ENCODE assay signal across 3 cellular contexts in the genomic region with DNA sequence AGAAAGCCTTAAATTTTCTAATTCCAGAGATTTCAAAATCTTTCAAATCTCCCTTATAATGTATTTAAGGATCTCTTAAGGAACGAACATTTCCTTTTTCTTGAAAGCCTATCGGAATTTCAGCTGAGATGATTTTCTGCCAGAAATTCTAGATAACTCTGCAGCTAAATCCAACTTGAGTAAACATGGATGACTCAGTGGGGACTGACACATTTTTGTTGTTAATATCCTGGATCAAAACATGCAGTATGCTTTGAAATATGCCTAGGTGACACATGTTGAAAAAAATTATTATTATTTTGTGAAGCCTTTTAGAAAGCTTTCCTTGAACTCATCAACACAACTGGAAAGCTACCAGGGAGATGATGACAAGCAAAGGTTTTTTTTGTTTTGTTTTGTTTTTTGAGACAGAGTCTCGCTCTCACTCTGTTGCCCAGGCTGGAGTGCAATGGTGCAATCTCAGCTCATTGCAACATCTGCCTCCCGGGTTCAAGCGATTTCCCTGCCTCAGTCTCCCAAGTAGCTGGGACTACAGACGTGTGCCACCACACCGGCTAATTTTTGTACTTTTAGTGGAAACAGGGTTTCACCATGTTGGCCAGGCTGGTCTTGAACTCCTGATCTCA.
TF ChIP-seq lines count a peak whose summit lies in the region.

No MANE protein-coding gene starts in this region.

TF ChIP-seq in A549, 52 proteins besides CTCF, POLR2A, EP300 and RAD21:
- TF ChIP-seq FOSL2 (IDR thresholded peaks at IDR 0.05): peak; percentile 27; the same call in 1 of the 2 replicates
- TF ChIP-seq FOSL2 (CRISPR knock-in tag; IDR thresholded peaks at IDR 0.05): peak; percentile 69
- no peak for TF ChIP-seq KDM1A (IDR thresholded peaks at IDR 0.05; ENCODE audit: low read depth)
- no peak for TF ChIP-seq HEYL (CRISPR knock-in tag; IDR thresholded peaks at IDR 0.05)
- no peak for TF ChIP-seq HDAC2 (IDR thresholded peaks at IDR 0.05)
- TF ChIP-seq TFCP2L1 (CRISPR knock-in tag; IDR thresholded peaks at IDR 0.05): no peak
- TF ChIP-seq, protein P1, sequence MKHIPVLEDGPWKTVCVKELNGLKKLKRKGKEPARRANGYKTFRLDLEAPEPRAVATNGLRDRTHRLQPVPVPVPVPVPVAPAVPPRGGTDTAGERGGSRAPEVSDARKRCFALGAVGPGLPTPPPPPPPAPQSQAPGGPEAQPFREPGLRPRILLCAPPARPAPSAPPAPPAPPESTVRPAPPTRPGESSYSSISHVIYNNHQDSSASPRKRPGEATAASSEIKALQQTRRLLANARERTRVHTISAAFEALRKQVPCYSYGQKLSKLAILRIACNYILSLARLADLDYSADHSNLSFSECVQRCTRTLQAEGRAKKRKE (CRISPR knock-in tag; IDR thresholded peaks at IDR 0.05; ENCODE audit: low read depth): no peak
- no peak for TF ChIP-seq EHMT2 (IDR thresholded peaks at IDR 0.05; ENCODE audit: low read depth)
- TF ChIP-seq FOSB (CRISPR knock-in tag; IDR thresholded peaks at IDR 0.05): no peak

TF ChIP-seq in IMR-90, 13 proteins besides CTCF, POLR2A, EP300 and RAD21 (continued from another document):
- 0 out of 2 replicates have a peak, but pooled peaks have one; percentile 23 for TF ChIP-seq FOS (IDR thresholded peaks at IDR 0.05; ENCODE audit: low read depth, low read length)

TF ChIP-seq in HepG2, 621 proteins besides CTCF, POLR2A, EP300 and RAD21:
- TF ChIP-seq ZNF569 (CRISPR knock-in tag; IDR thresholded peaks at IDR 0.05; ENCODE audit: borderline replicate concordance) (no peak), FOXA3 (CRISPR knock-in tag; IDR thresholded peaks at IDR 0.05) (peak; percentile 68; the same call in 1 of the 2 replicates), FOSL2 (CRISPR knock-in tag; IDR thresholded peaks at IDR 0.05) (peak; percentile 9; the same call in 1 of the 2 replicates), NFIC (IDR thresholded peaks at IDR 0.05; ENCODE audit: low read length) (peak; percentile 17; the same call in 1 of the 2 replicates), MBNL3 (CRISPR knock-in tag; conservative IDR thresholded peaks at IDR 0.05) (no peak), FOXA1 (IDR thresholded peaks at IDR 0.05) (no peak), FOXA1 (CRISPR knock-in tag; IDR thresholded peaks at IDR 0.05) (0 out of 2 replicates have a peak, but pooled peaks have one; percentile 12), HMG20A (CRISPR knock-in tag; IDR thresholded peaks at IDR 0.05; ENCODE audit: borderline replicate concordance) (0 out of 2 replicates have a peak, but pooled peaks have one; percentile 14)
- TF ChIP-seq, protein P2, sequence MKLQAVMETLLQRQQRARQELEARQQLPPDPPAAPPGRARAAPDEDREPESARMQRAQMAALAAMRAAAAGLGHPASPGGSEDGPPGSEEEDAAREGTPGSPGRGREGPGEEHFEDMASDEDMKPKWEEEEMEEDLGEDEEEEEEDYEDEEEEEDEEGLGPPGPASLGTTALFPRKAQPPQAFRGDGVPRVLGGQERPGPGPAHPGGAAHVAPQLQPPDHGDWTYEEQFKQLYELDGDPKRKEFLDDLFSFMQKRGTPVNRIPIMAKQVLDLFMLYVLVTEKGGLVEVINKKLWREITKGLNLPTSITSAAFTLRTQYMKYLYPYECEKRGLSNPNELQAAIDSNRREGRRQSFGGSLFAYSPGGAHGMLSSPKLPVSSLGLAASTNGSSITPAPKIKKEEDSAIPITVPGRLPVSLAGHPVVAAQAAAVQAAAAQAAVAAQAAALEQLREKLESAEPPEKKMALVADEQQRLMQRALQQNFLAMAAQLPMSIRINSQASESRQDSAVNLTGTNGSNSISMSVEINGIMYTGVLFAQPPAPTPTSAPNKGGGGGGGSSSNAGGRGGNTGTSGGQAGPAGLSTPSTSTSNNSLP (IDR thresholded peaks at IDR 0.05; ENCODE audit: low read depth, low read length): peak; percentile 16; the same call in 1 of the 2 replicates
